ENCODE assay signal across 8 cellular contexts in genomic region chr1:227729144-227729880, GRCh38. TPM values are rescaled to one million over a fixed set of nuclear protein-coding genes. Genes with fewer than 3 reads are reported as not detected.
DNase-seq lines count a peak whose midpoint lies in the region; ATAC-seq and TF ChIP-seq lines count a peak whose summit lies in the region.

No MANE protein-coding gene starts in this region.

- peaks cover 0 to 42% (median 30%) of the 10 kb centered on the region in 12 donors for H3K4me1 ChIP-seq in heart left ventricle

- 46 to 55% (median 49%) methylated on average over 5 of the region's 5 CpGs for WGBS in heart left ventricle, 4 donors

- intact Hi-C loops in heart left ventricle (cut with DNase I): loop anchor here in 6 of 10 donors (5.0 to 10.0 kb wide), 4 partner anchors 165 to 187 kb away; partner anchors contain the start of gene ZNF678 (in 4 of the 6)

- no peaks in the 10 kb centered on the region for H3K27me3 ChIP-seq in H7 (ENCODE audit: control insufficient read depth, insufficient read depth, low read length)
- no peaks in the 10 kb centered on the region for H3K27me3 ChIP-seq in heart left ventricle

- TF ChIP-seq POLR2A in heart left ventricle (IDR thresholded peaks at IDR 0.05): no peak

- H3K4me3 ChIP-seq in H7 (ENCODE audit: insufficient read depth, low read depth, low read length) (peak overlapping the region; percentile 68), heart left ventricle (peak overlapping the region in 11 of 12 donors; percentile 44 to 86 (median 66)), skeletal muscle cell (ENCODE audit: low read depth, low read length) (peak overlapping the region; percentile 57)

- peak overlapping the region; percentile 33 to 89 (median 80) for H3K27ac ChIP-seq in heart left ventricle

- peak; percentile 2 for ATAC-seq in SK-N-SH treated with all-trans-retinoic acid at 6 μM for 48 hours
- peak; percentile 0 to 23 (median 2) for ATAC-seq in heart left ventricle
- ATAC-seq in HG03469 (IDR thresholded peaks at IDR 0.05; ENCODE audit: unreplicated experiment): no peak

- DNase-seq in H7: peak; percentile 75
- DNase-seq in heart left ventricle: peak in 2 of 5 donors; percentile 14 to 21
- DNase-seq in skeletal muscle cell (ENCODE audit: low read depth): no peak
- DNase-seq in EL: no peak
- no peak for DNase-seq in effector CD4-positive, alpha-beta T cell
- DNase-seq in KG1 (lab: John Stamatoyannopoulos, UW): no peak

- H3K36me3 ChIP-seq in H7 (replicated peaks; ENCODE audit: control insufficient read depth, insufficient read depth, low read length) (peaks cover 9% of the 10 kb centered on the region), heart left ventricle (peaks cover 0 to 27% (median 23%) of the 10 kb centered on the region in 9 donors)

- no peak for TF ChIP-seq CTCF in heart left ventricle (IDR thresholded peaks at IDR 0.05)

- H3K9me3 ChIP-seq in heart left ventricle: no peaks in the 10 kb centered on the region

TF ChIP-seq in SK-N-SH treated with all-trans-retinoic acid at 6 μM for 48 hours, 23 proteins besides CTCF, POLR2A, EP300 and RAD21:
- TF ChIP-seq ZC3H10 (CRISPR knock-in tag; IDR thresholded peaks at IDR 0.05) (no peak), CREB5 (CRISPR knock-in tag; IDR thresholded peaks at IDR 0.05; ENCODE audit: low read depth) (no peak), SNAI2 (CRISPR knock-in tag; IDR thresholded peaks at IDR 0.05) (no peak), CSDC2 (CRISPR knock-in tag; IDR thresholded peaks at IDR 0.05) (no peak), ESRRG (CRISPR knock-in tag; IDR thresholded peaks at IDR 0.05) (no peak), ZFP3 (CRISPR knock-in tag; IDR thresholded peaks at IDR 0.05) (no peak)
- TF ChIP-seq, protein P1, sequence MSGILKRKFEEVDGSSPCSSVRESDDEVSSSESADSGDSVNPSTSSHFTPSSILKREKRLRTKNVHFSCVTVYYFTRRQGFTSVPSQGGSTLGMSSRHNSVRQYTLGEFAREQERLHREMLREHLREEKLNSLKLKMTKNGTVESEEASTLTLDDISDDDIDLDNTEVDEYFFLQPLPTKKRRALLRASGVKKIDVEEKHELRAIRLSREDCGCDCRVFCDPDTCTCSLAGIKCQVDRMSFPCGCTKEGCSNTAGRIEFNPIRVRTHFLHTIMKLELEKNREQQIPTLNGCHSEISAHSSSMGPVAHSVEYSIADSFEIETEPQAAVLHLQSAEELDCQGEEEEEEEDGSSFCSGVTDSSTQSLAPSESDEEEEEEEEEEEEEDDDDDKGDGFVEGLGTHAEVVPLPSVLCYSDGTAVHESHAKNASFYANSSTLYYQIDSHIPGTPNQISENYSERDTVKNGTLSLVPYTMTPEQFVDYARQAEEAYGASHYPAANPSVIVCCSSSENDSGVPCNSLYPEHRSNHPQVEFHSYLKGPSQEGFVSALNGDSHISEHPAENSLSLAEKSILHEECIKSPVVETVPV (CRISPR knock-in tag; IDR thresholded peaks at IDR 0.05): no peak
- TF ChIP-seq, protein P2, sequence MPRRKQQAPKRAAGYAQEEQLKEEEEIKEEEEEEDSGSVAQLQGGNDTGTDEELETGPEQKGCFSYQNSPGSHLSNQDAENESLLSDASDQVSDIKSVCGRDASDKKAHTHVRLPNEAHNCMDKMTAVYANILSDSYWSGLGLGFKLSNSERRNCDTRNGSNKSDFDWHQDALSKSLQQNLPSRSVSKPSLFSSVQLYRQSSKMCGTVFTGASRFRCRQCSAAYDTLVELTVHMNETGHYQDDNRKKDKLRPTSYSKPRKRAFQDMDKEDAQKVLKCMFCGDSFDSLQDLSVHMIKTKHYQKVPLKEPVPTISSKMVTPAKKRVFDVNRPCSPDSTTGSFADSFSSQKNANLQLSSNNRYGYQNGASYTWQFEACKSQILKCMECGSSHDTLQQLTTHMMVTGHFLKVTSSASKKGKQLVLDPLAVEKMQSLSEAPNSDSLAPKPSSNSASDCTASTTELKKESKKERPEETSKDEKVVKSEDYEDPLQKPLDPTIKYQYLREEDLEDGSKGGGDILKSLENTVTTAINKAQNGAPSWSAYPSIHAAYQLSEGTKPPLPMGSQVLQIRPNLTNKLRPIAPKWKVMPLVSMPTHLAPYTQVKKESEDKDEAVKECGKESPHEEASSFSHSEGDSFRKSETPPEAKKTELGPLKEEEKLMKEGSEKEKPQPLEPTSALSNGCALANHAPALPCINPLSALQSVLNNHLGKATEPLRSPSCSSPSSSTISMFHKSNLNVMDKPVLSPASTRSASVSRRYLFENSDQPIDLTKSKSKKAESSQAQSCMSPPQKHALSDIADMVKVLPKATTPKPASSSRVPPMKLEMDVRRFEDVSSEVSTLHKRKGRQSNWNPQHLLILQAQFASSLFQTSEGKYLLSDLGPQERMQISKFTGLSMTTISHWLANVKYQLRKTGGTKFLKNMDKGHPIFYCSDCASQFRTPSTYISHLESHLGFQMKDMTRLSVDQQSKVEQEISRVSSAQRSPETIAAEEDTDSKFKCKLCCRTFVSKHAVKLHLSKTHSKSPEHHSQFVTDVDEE (CRISPR knock-in tag; IDR thresholded peaks at IDR 0.05): no peak

RNA-seq across cellular contexts. Expression of gene JMJD4, which starts 5.8 kb away (rescaled TPM):
- total RNA-seq in H7 (2014; rRNA removed; shearing (Covaris generic)): 45.3 and 54.4 TPM in 2 replicates
- total RNA-seq in heart left ventricle: 10 to 100 TPM in 7 of 9 donors, 1 to 10 TPM in 2; 7.8 to 14.1 (median 11.5) TPM
- polyA plus RNA-seq in heart left ventricle: 10 to 100 TPM in 1 of 2 donors, 1 to 10 TPM in 1; 7.9 to 12.6 TPM

RNA-seq across cellular contexts. Expression of gene SNAP47, which starts 5.9 kb away (rescaled TPM):
- 122 and 123 TPM in 2 replicates for total RNA-seq in H7 (2014; rRNA removed; shearing (Covaris generic))
- total RNA-seq in heart left ventricle: 100 to 1,000 TPM in 1 of 9 donors, 10 to 100 TPM in 8; 24.7 to 106 (median 37.9) TPM
- 10 to 100 TPM; 22.1 to 32.5 TPM for polyA plus RNA-seq in heart left ventricle
